1 cellular context compared by ENCODE assay signal in genomic region chr10:3248526-3249255, GRCh38.
TF ChIP-seq lines count a peak whose summit lies in the region.

No MANE protein-coding gene starts in this region.

TF ChIP-seq in K562, 482 proteins besides CTCF, POLR2A, EP300 and RAD21 (continued from another document):
- TF ChIP-seq MXI1 (IDR thresholded peaks at IDR 0.05; ENCODE audit: low read depth, low read length) = no peak
- peak; percentile 25 for TF ChIP-seq MEIS2 (IDR thresholded peaks at IDR 0.05; ENCODE audit: partially characterized antibody)
- TF ChIP-seq E2F5 (CRISPR knock-in tag; IDR thresholded peaks at IDR 0.05) = no peak
- peak; percentile 55; the same call in 1 of the 2 replicates for TF ChIP-seq C11orf30 (IDR thresholded peaks at IDR 0.05; ENCODE audit: low read depth)
- TF ChIP-seq HIVEP1 (CRISPR knock-in tag; IDR thresholded peaks at IDR 0.05) = no peak
- TF ChIP-seq BDP1 (IDR thresholded peaks at IDR 0.05; ENCODE audit: insufficient read depth, insufficient read length) = no peak
- peak in 1 of 2 experiments; percentile 35; a peak in 1 of 4 replicates for TF ChIP-seq HDAC1 (IDR thresholded peaks at IDR 0.05)
- TF ChIP-seq CHD2 (IDR thresholded peaks at IDR 0.05; ENCODE audit: low read depth, low read length) = no peak
- no peak for TF ChIP-seq SRF (CRISPR knock-in tag; IDR thresholded peaks at IDR 0.05)
- TF ChIP-seq FOSL1 (tag; conservative IDR thresholded peaks at IDR 0.05) = peak; percentile 80
- no peak for TF ChIP-seq HOMEZ (CRISPR knock-in tag; IDR thresholded peaks at IDR 0.05)
- TF ChIP-seq RCOR1 (IDR thresholded peaks at IDR 0.05; ENCODE audit: borderline replicate concordance in 1 of 2, low read depth in 2 of 2, low read length in 2 of 2) = peak in 1 of 2 experiments; percentile 68; a peak in 1 of 4 replicates
- TF ChIP-seq, protein P1, sequence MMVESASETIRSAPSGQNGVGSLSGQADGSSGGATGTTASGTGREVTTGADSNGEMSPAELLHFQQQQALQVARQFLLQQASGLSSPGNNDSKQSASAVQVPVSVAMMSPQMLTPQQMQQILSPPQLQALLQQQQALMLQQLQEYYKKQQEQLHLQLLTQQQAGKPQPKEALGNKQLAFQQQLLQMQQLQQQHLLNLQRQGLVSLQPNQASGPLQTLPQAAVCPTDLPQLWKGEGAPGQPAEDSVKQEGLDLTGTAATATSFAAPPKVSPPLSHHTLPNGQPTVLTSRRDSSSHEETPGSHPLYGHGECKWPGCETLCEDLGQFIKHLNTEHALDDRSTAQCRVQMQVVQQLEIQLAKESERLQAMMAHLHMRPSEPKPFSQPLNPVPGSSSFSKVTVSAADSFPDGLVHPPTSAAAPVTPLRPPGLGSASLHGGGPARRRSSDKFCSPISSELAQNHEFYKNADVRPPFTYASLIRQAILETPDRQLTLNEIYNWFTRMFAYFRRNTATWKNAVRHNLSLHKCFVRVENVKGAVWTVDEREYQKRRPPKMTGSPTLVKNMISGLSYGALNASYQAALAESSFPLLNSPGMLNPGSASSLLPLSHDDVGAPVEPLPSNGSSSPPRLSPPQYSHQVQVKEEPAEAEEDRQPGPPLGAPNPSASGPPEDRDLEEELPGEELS (CRISPR knock-in tag; IDR thresholded peaks at IDR 0.05; ENCODE audit: borderline replicate concordance) = no peak
- no peak for TF ChIP-seq NUFIP1 (IDR thresholded peaks at IDR 0.05; ENCODE audit: partially characterized antibody)
- TF ChIP-seq ZBED1 (IDR thresholded peaks at IDR 0.05) = no peak
- no peak for TF ChIP-seq ZNF830 (CRISPR knock-in tag; IDR thresholded peaks at IDR 0.05)
- TF ChIP-seq ERF (CRISPR knock-in tag; IDR thresholded peaks at IDR 0.05) = no peak
- no peak for TF ChIP-seq SIX5 (IDR thresholded peaks at IDR 0.05; ENCODE audit: borderline replicate concordance in 1 of 2, insufficient read depth in 1 of 2, low read depth in 1 of 2, low read length in 2 of 2)
